In the genomic region with DNA sequence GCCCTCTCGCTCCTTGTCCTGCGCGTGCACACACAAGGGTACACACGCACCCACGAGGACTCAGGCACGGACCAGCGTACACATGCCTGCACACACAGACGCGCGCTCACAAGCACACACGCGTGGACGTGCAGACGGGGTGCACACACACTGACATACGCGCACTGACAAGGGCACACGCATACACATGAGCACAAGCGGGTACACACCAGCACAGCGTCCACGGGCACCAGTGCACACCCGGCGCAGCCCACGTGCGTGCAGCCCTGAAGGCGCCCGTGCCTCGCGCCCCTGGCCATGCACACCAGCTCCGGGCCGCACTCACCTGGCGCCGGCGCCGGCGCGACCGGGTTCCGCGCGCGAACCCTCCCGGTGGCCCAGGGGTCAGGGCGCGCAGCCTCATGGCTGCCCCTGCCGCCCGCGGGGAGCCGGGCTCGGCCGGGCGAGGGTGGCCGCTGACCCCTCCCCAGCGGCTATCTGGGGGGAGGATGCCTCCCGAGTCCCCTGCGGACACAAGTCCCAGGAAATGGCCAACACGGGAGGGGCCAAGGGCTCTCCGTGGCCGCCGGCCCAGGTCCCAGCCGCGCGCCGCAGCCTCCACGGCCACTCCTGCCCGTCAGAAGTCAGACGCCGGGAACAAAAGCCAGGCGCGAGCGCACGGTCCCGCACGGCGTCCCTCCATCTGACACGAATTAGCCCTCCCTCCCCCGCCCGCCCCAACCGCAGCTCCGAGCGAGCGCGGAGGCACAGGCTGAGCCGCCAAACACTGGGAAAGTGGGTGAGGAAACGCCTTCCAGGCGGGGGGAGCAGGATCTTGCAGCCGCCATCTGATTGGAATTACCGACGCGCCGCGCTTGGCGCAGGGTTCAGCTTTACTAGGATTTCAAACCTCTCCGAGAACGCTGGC, we compare ENCODE assay signal across 8 cellular contexts. TPM values are rescaled to one million over a fixed set of nuclear protein-coding genes. Genes with fewer than 3 reads are reported as not detected.
DNase-seq lines count a peak whose midpoint lies in the region; ATAC-seq and TF ChIP-seq lines count a peak whose summit lies in the region.

No MANE protein-coding gene starts in this region.

- H3K27ac ChIP-seq in GM23338 (ENCODE audit: low read depth) = no peak overlapping the region
- H3K27ac ChIP-seq in mammary epithelial cell (ENCODE audit: insufficient read depth, low read depth, low read length) = no peak overlapping the region
- H3K27ac ChIP-seq in skeletal muscle tissue (ENCODE audit: low read depth, low read length) = no peak overlapping the region

- peak overlapping the region; percentile 87 for H3K4me2 ChIP-seq in GM23338
- H3K4me2 ChIP-seq in mammary epithelial cell (ENCODE audit: insufficient read depth, low read depth, low read length) = peak overlapping the region; percentile 85

- H3K9ac ChIP-seq in mammary epithelial cell (ENCODE audit: insufficient read depth, low read length) (no peak overlapping the region), skeletal muscle tissue (ENCODE audit: low read depth in 1 of 3, low read length in 3 of 3) (peak overlapping the region in 2 of 3 donors; percentile 57 to 74)

- H3K4me1 ChIP-seq in GM23338 (ENCODE audit: insufficient read depth) (peaks cover 41% of the 10 kb centered on the region), mammary epithelial cell (ENCODE audit: insufficient read depth, low read length) (peaks cover 30% of the 10 kb centered on the region), skeletal muscle tissue (ENCODE audit: control insufficient read depth in 3 of 3, insufficient read depth in 3 of 3, low read length in 3 of 3) (peaks cover 18 to 30% (median 19%) of the 10 kb centered on the region in 3 donors)

- intact Hi-C loops in mammary epithelial cell (cut with micrococcal nuclease) = no loop called here

- H4K20me1 ChIP-seq in GM23338 (replicated peaks; ENCODE audit: insufficient read depth) = peaks cover 17% of the 10 kb centered on the region
- no peaks in the 10 kb centered on the region for H4K20me1 ChIP-seq in mammary epithelial cell (ENCODE audit: insufficient read depth, low read length)

- in situ Hi-C loops in mammary epithelial cell (cut with MboI; ENCODE audit: low sequenced_read_pairs in 2 of 2) = no loop called here

- H2AFZ ChIP-seq in GM23338 = peak overlapping the region; percentile 60
- H2AFZ ChIP-seq in mammary epithelial cell (ENCODE audit: low read depth, low read length) = peak overlapping the region; percentile 64

- TF ChIP-seq CTCF in GM23338 (conservative IDR thresholded peaks at IDR 0.05; ENCODE audit: low read depth in 2 of 2) (no peak), mammary epithelial cell (conservative IDR thresholded peaks at IDR 0.05 in 1 of 2, IDR thresholded peaks at IDR 0.05 in 1 of 2; ENCODE audit: extremely low read depth in 1 of 2, insufficient read depth in 1 of 2, low read depth in 1 of 2, low read length in 2 of 2) (no peak)

- H3K4me3 Mint-ChIP-seq in GM23338 = peak overlapping the region; percentile 83

- no peaks in the 10 kb centered on the region for H3K36me3 ChIP-seq in GM23338 (ENCODE audit: insufficient read depth)
- no peaks in the 10 kb centered on the region for H3K36me3 ChIP-seq in mammary epithelial cell (ENCODE audit: insufficient read depth, low read length)
- no peaks in the 10 kb centered on the region for H3K36me3 ChIP-seq in skeletal muscle tissue (ENCODE audit: control insufficient read depth in 3 of 3, insufficient read depth in 3 of 3, low read length in 3 of 3)

- H3K36me3 Mint-ChIP-seq in GM23338 (ENCODE audit: low read depth) = peaks cover 10% of the 10 kb centered on the region

- dilution Hi-C loops in mammary epithelial cell (cut with HindIII; ENCODE audit: low sequenced_read_pairs) = no loop called here

- H3K27ac Mint-ChIP-seq in GM23338 = no peak overlapping the region

- H3K4me3 ChIP-seq in GM23338 (peak overlapping the region; percentile 63), mammary epithelial cell (replicated peaks in 1 of 3; ENCODE audit: insufficient read depth in 1 of 3, low read depth in 2 of 3, low read length in 3 of 3) (peak overlapping the region in 2 of 3 experiments; percentile 42 to 45), skeletal muscle tissue (ENCODE audit: low read length in 3 of 3) (peak overlapping the region; percentile 53 to 67 (median 65))

- H3K27me3 Mint-ChIP-seq in GM23338 (ENCODE audit: insufficient read depth, low read depth, poor library complexity) = peaks cover 23% of the 10 kb centered on the region

- DNase-seq in GM23338 (ENCODE audit: low spot score) (peak; percentile 81), mammary epithelial cell (no peak), iPS-NIHi7 (ENCODE audit: extremely low spot score) (peak; percentile 68), middle frontal gyrus (ENCODE audit: extremely low spot score, low spot score) (no peak)
- no peak for DNase-seq in activated CD4-positive, alpha-beta T cell treated with anti-CD3 and anti-CD28 coated beads, Interleukin-2, amount 50 U/mL, for 1 hour
- no peak for DNase-seq in activated CD4-positive, alpha-beta T cell treated with anti-CD3 and anti-CD28 coated beads for 1 hour

- peaks cover 5% of the 10 kb centered on the region; the same call in 1 of the 2 replicates for H3F3A ChIP-seq in GM23338 (replicated peaks; ENCODE audit: low read depth)

- WGBS in mammary epithelial cell (ENCODE audit: low coverage, missing lambda C conversion rate) = 44% methylated on average over 49 of the region's 94 CpGs

- BruUV-seq in mammary epithelial cell (replicated peaks; lab: Mats Ljungman, UMichigan) = no TSS peak

- peaks cover 53% of the 10 kb centered on the region for H3K4me1 Mint-ChIP-seq in GM23338

- no peaks in the 10 kb centered on the region for H3K9me3 ChIP-seq in mammary epithelial cell (replicated peaks; ENCODE audit: insufficient read depth, low read length)
- no peaks in the 10 kb centered on the region for H3K9me3 ChIP-seq in skeletal muscle tissue (ENCODE audit: control insufficient read depth in 3 of 3, low read length in 3 of 3)

- CTCF ChIA-PET in mammary epithelial cell (lab: Charles Lee; ENCODE audit: low non-redundant PET) = no interaction called here

- peak; percentile 51 for ATAC-seq in GM23338
- ATAC-seq in GM19035 (IDR thresholded peaks at IDR 0.05; ENCODE audit: unreplicated experiment) = no peak

- peaks cover 28% of the 10 kb centered on the region for H3K27me3 ChIP-seq in GM23338 (ENCODE audit: insufficient read depth)
- no peaks in the 10 kb centered on the region for H3K27me3 ChIP-seq in mammary epithelial cell (ENCODE audit: insufficient read depth, low read length)
- no peaks in the 10 kb centered on the region for H3K27me3 ChIP-seq in skeletal muscle tissue (ENCODE audit: control insufficient read depth in 3 of 3, insufficient read depth in 3 of 3, low read length in 3 of 3)

- H3K9me3 Mint-ChIP-seq in GM23338 = peaks cover 5% of the 10 kb centered on the region; the same call in 2 of the 3 replicates

- no peaks in the 10 kb centered on the region for H3K9me2 ChIP-seq in GM23338 (ENCODE audit: insufficient read depth)

- H3K79me2 ChIP-seq in GM23338 (replicated peaks; ENCODE audit: insufficient read depth) = peaks cover 39% of the 10 kb centered on the region
- H3K79me2 ChIP-seq in mammary epithelial cell (ENCODE audit: insufficient read depth, low read length) = peaks cover 9% of the 10 kb centered on the region

TF ChIP-seq in GM23338, 12 proteins besides CTCF, POLR2A, EP300 and RAD21 (continues in another document):
- TF ChIP-seq POLR2AphosphoS5 (IDR thresholded peaks at IDR 0.05; ENCODE audit: low read depth) = no peak
- no peak for TF ChIP-seq EZH2phosphoT487 (IDR thresholded peaks at IDR 0.05; ENCODE audit: unreplicated experiment)
- TF ChIP-seq JUNB (IDR thresholded peaks at IDR 0.05; ENCODE audit: unreplicated experiment) = no peak
- TF ChIP-seq ZNF331 (CRISPR knock-in tag; IDR thresholded peaks at IDR 0.05; ENCODE audit: low read depth) = no peak
- no peak for TF ChIP-seq EZH2 (IDR thresholded peaks at IDR 0.05; ENCODE audit: low read depth, unreplicated experiment)
- TF ChIP-seq ETS1 (IDR thresholded peaks at IDR 0.05) = no peak

RNA-seq across cellular contexts. Expression of gene TNS3, which starts 45.0 kb away (rescaled TPM):
- 20.6 and 28.7 TPM in 2 replicates for total RNA-seq in GM23338 (2014; rRNA removed; shearing (Covaris generic))
- polyA plus RNA-seq in GM23338 (2016; fragmentation: Nextera tagmentation; extraction: Ambion mirVana) (6.2 TPM in 2 replicates), mammary epithelial cell (12.9 TPM)
- total RNA-seq in mammary epithelial cell (10 to 100 TPM; 15.0 to 43.5 TPM), skeletal muscle tissue (33.4 TPM)
- polyA minus RNA-seq in mammary epithelial cell = 27.8 TPM

Comparison
In these comparisons a context has a peak if more than half of its experiments do, and no peak if none do; other contexts are left out.
1. DNase-seq: peak in GM23338 (single experiment) and iPS-NIHi7 (single experiment); none in mammary epithelial cell (single experiment), middle frontal gyrus (single experiment), activated CD4-positive, alpha-beta T cell treated with anti-CD3 and anti-CD28 coated beads, Interleukin-2, amount 50 U/mL, for 1 hour (single experiment) and activated CD4-positive, alpha-beta T cell treated with anti-CD3 and anti-CD28 coated beads for 1 hour (single experiment).
2. Peak in every context shown above with its lines, with median percentiles within 50 percentile points of each other: H3K4me3 ChIP-seq.